In the genomic region with DNA sequence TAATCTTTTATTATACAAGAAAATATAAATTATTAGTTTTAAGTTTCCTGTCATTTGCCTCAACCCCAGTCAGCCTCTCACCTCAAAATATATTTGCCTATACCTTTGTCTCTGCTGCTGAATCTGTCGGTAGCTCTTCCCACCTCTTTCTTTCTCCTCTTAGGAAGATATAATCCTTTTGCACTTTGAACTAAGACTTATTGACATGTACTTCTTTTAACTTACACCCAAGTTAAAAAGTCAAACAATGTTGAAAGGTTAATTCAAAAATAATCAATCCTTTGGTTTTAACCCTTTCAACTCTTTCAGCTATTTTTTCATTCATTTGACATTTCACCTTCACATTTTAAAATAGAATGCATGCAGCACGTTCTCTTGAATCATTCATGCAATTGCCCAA, we compare ENCODE assay signal across 6 cellular contexts. TPM values are rescaled to one million over a fixed set of nuclear protein-coding genes. Genes with fewer than 3 reads are reported as not detected.
"Had no signal": no experiment of that assay in that cellular context is flagged by ENCODE, and none has a peak within 500 bp of the region (broad histone marks: within the 10 kb centered on the region; RNA-seq: fewer than 3 reads in every experiment).

No MANE protein-coding gene starts in this region.

- DNase-seq: H9, HCEC 1CT had no signal

- ATAC-seq: GM23338 had no signal

- H3K4me2 ChIP-seq: GM23338 had no signal

- H3K4me3 Mint-ChIP-seq: GM23338, H9, IgD-negative memory B cell had no signal

- H2AFZ ChIP-seq: GM23338 had no signal

- H3K4me1 Mint-ChIP-seq: IgD-negative memory B cell had no signal

- H3K4me3 ChIP-seq: GM23338 had no signal

- H3K36me3 Mint-ChIP-seq: IgD-negative memory B cell had no signal

- H3K27ac Mint-ChIP-seq: GM23338, H9, IgD-negative memory B cell had no signal

RNA-seq across cellular contexts. Expression of a gene that starts 9.0 kb away (rescaled TPM):
- total RNA-seq: H1, H9, HT-29 had no signal
- polyA plus RNA-seq: GM23338, IgD-negative memory B cell had no signal
